In the genomic region with DNA sequence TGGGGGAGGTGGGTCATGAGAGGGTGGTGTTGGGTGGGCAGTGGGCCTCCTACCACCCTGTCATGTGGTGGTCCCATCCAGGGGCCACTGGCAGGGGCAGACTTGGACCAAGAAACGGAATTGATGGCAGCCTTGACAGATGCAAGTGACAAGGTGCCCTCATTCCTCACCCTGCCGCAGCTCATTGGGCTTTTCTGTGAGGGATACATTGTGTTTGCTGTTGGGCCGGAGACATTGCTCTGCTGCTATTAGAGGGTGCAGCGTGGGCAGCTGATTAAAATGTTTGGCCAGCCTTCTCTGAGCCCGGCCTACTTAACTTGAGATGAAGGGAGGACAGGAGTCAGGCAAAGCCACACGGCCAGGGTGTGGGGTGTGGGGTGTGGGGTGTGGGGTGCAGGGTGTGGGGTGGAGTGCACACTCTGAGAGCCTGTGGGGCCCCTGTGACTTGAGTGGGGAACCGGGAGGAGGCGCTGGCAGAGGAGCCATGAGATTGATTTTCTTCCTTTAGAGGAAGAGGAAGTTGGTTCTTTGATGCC, we compare ENCODE assay signal across 19 cellular contexts.
"Had no signal": no experiment of that assay in that cellular context is flagged by ENCODE, and none has a peak within 500 bp of the region (broad histone marks: within the 10 kb centered on the region; RNA-seq: fewer than 3 reads in every experiment).

No MANE protein-coding gene starts in this region.

- H3K4me1 Mint-ChIP-seq: activated CD4-positive, alpha-beta memory T cell treated with anti-CD3 and anti-CD28 coated beads, Interleukin-2, amount 10 ng/mL, durations not matched to agents 7 days and 5 days; activated CD8-positive, alpha-beta memory T cell treated with anti-CD3 and anti-CD28 coated beads, Interleukin-2, amount 10 ng/mL, durations not matched to agents 7 days and 5 days; stimulated activated naive B cell treated with anti-CD40 and anti-IgM and Interleukin-4, amounts not matched to agents 10 μg/mL and 1 μg/mL and 100 μg/mL, for 72 hours; WTC11 had no signal

- H3K36me3 Mint-ChIP-seq: WTC11 had no signal

- H3K4me3 Mint-ChIP-seq: activated CD4-positive, alpha-beta memory T cell treated with anti-CD3 and anti-CD28 coated beads, Interleukin-2, amount 10 ng/mL, durations not matched to agents 7 days and 5 days; activated CD8-positive, alpha-beta memory T cell treated with anti-CD3 and anti-CD28 coated beads, Interleukin-2, amount 10 ng/mL, durations not matched to agents 7 days and 5 days; activated naive CD4-positive, alpha-beta T cell treated with anti-CD3 and anti-CD28 coated beads for 36 hours; natural killer cell treated with Interleukin-12 subunit alpha and Interleukin-12 subunit beta and Interleukin-15 and Interleukin-18, amount 100 ng/mL, for 72 hours; stimulated activated naive B cell treated with anti-CD40 and anti-IgM and Interleukin-4, amounts not matched to agents 10 μg/mL and 1 μg/mL and 100 μg/mL, for 72 hours; WTC11 had no signal

- H3K4me1 ChIP-seq: prostate gland, upper lobe of right lung had no signal

- H3K36me3 ChIP-seq: prostate gland, thoracic aorta had no signal

- H3K4me3 ChIP-seq: esophagus squamous epithelium, prostate gland, thoracic aorta, upper lobe of right lung had no signal

- ATAC-seq: activated CD8-positive, alpha-beta memory T cell treated with anti-CD3 and anti-CD28 coated beads, Interleukin-2, amount 10 ng/mL, durations not matched to agents 7 days and 5 days; left ventricle myocardium superior; natural killer cell treated with Interleukin-12 subunit alpha and Interleukin-12 subunit beta and Interleukin-15 and Interleukin-18, amount 100 ng/mL, for 72 hours; right cardiac atrium; stimulated activated naive B cell treated with anti-CD40 and anti-IgM and Interleukin-4, amounts not matched to agents 10 μg/mL and 1 μg/mL and 100 μg/mL, for 72 hours; upper lobe of right lung; WTC11 had no signal

- H3K27me3 Mint-ChIP-seq: activated CD4-positive, alpha-beta memory T cell treated with anti-CD3 and anti-CD28 coated beads, Interleukin-2, amount 10 ng/mL, durations not matched to agents 7 days and 5 days; activated CD8-positive, alpha-beta memory T cell treated with anti-CD3 and anti-CD28 coated beads, Interleukin-2, amount 10 ng/mL, durations not matched to agents 7 days and 5 days; natural killer cell treated with Interleukin-12 subunit alpha and Interleukin-12 subunit beta and Interleukin-15 and Interleukin-18, amount 100 ng/mL, for 72 hours; stimulated activated naive B cell treated with anti-CD40 and anti-IgM and Interleukin-4, amounts not matched to agents 10 μg/mL and 1 μg/mL and 100 μg/mL, for 72 hours had no signal

- H3K27me3 ChIP-seq: esophagus squamous epithelium, upper lobe of right lung had no signal

- H3K27ac ChIP-seq: esophagus squamous epithelium, prostate gland, thoracic aorta, upper lobe of right lung had no signal

- H3K9me3 ChIP-seq: esophagus squamous epithelium, prostate gland, thoracic aorta, upper lobe of right lung had no signal

- H3K27ac Mint-ChIP-seq: activated CD4-positive, alpha-beta memory T cell treated with anti-CD3 and anti-CD28 coated beads, Interleukin-2, amount 10 ng/mL, durations not matched to agents 7 days and 5 days; activated CD8-positive, alpha-beta memory T cell treated with anti-CD3 and anti-CD28 coated beads, Interleukin-2, amount 10 ng/mL, durations not matched to agents 7 days and 5 days; activated naive CD4-positive, alpha-beta T cell treated with anti-CD3 and anti-CD28 coated beads for 36 hours; stimulated activated naive B cell treated with anti-CD40 and anti-IgM and Interleukin-4, amounts not matched to agents 10 μg/mL and 1 μg/mL and 100 μg/mL, for 72 hours; WTC11 had no signal

- H3K9me3 Mint-ChIP-seq: activated CD4-positive, alpha-beta memory T cell treated with anti-CD3 and anti-CD28 coated beads, Interleukin-2, amount 10 ng/mL, durations not matched to agents 7 days and 5 days; activated naive CD4-positive, alpha-beta T cell treated with anti-CD3 and anti-CD28 coated beads for 36 hours; natural killer cell treated with Interleukin-12 subunit alpha and Interleukin-12 subunit beta and Interleukin-15 and Interleukin-18, amount 100 ng/mL, for 72 hours; stimulated activated naive B cell treated with anti-CD40 and anti-IgM and Interleukin-4, amounts not matched to agents 10 μg/mL and 1 μg/mL and 100 μg/mL, for 72 hours had no signal

- DNase-seq: activated CD4-positive, alpha-beta memory T cell treated with anti-CD3 and anti-CD28 coated beads, Interleukin-2, amount 10 ng/mL, durations not matched to agents 7 days and 5 days; activated CD4-positive, alpha-beta T cell treated with anti-CD3 and anti-CD28 coated beads for 4 hours; activated CD8-positive, alpha-beta memory T cell treated with anti-CD3 and anti-CD28 coated beads, Interleukin-2, amount 10 ng/mL, durations not matched to agents 7 days and 5 days; activated naive CD4-positive, alpha-beta T cell treated with anti-CD3 and anti-CD28 coated beads for 36 hours; dermis blood vessel endothelial cell; effector memory CD4-positive, alpha-beta T cell; esophagus squamous epithelium; left ventricle myocardium superior; mesendoderm; small intestine; stimulated activated CD4-positive, alpha-beta T cell treated with anti-CD3 and anti-CD28 coated beads, Interleukin-4, amount 100 ng/mL, for 24 hours; stimulated activated naive B cell treated with anti-CD40 and anti-IgM and Interleukin-4, amounts not matched to agents 10 μg/mL and 1 μg/mL and 100 μg/mL, for 72 hours; SW 1271; upper lobe of right lung had no signal
